34 cellular contexts compared by ENCODE assay signal in the genomic region with DNA sequence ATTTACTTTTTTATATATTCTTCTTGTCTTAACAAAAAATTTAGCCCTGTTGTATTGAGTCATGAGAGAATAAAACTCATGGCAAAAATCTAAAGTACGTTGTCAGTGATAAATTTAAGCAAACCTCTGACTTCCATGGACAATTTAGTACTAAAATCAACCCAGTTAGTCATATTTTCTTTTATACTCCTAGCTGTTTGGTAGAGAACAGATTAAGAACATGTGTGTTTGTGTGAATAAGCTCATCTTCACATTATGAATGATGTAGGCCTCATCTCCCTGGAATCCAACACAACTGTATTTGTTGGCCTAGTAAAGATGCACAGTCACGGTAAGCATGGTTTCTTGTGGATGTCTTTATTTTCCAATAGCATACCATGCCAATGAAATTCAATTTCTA. TPM values are rescaled to one million over a fixed set of nuclear protein-coding genes. Genes with fewer than 3 reads are reported as not detected.
"Had no signal": no experiment of that assay in that cellular context is flagged by ENCODE, and none has a peak within 500 bp of the region (broad histone marks: within the 10 kb centered on the region; RNA-seq: fewer than 3 reads in every experiment).

No MANE protein-coding gene starts in this region.

- H3K36me3 ChIP-seq: breast epithelium, esophagus muscularis mucosa, gastroesophageal sphincter, neutrophil, pancreas, prostate gland, stomach, suprapubic skin, tibial artery had no signal

- H3K27me3 ChIP-seq: esophagus muscularis mucosa, gastroesophageal sphincter, neutrophil, pancreas, stomach, suprapubic skin, tibial artery had no signal

- H3K4me3 ChIP-seq: breast epithelium, esophagus muscularis mucosa, gastroesophageal sphincter, pancreas, prostate gland, smooth muscle cell, stomach, suprapubic skin, tibial artery had no signal

- H3K4me1 ChIP-seq: breast epithelium, esophagus muscularis mucosa, gastroesophageal sphincter, pancreas, prostate gland, stomach, suprapubic skin, tibial artery had no signal

- H3K9me3 ChIP-seq: gastroesophageal sphincter, neutrophil, pancreas, prostate gland, stomach, suprapubic skin, tibial artery had no signal

- ATAC-seq: activated CD8-positive, alpha-beta T cell treated with anti-CD3 and anti-CD28 coated beads for 36 hours; activated T-cell treated with anti-CD3 and anti-CD28 coated beads, Interleukin-2, amount 50 U/mL, for 4 hours; activated T-helper 17 cell treated with anti-CD3 and anti-CD28 coated beads, Interleukin-2, amount 50 U/mL, for 72 hours; gastroesophageal sphincter; left colon; pancreas; sciatic nerve; stimulated activated naive B cell treated with anti-CD40 and anti-IgM and Interleukin-4, amounts not matched to agents 10 μg/mL and 1 μg/mL and 100 μg/mL, for 72 hours had no signal

- H3K27ac ChIP-seq: breast epithelium, esophagus muscularis mucosa, gastroesophageal sphincter, neutrophil, pancreas, prostate gland, stomach, suprapubic skin, tibial artery had no signal

- H3K4me2 ChIP-seq: smooth muscle cell had no signal

- DNase-seq: activated B cell treated with CpG ODN at 0.5 μM for 24 hours; activated CD4-positive, alpha-beta T cell treated with anti-CD3 and anti-CD28 coated beads, Interleukin-2, amount 50 U/mL, for 1 hour; activated CD8-positive, alpha-beta T cell treated with anti-CD3 and anti-CD28 coated beads for 36 hours; activated gamma-delta T cell treated with Interleukin-2 at 50 U/mL for 16 hours; activated naive CD4-positive, alpha-beta T cell treated with anti-CD3 and anti-CD28 coated beads, Interleukin-2, amount 50 U/mL, for 16 hours; activated T-cell treated with anti-CD3 and anti-CD28 coated beads, Interleukin-2, amount 50 U/mL, for 4 hours; amniotic stem cell; central memory CD4-positive, alpha-beta T cell; head of caudate nucleus; hippocampal formation; left colon; mammary epithelial cell; naive B cell; nephron progenitor cell; pancreas; retina; stimulated activated CD4-positive, alpha-beta T cell treated with anti-CD3 and anti-CD28 coated beads, Interleukin-1b, Interleukin-23, amount 100 ng/mL, for 48 hours; stimulated activated naive B cell treated with anti-CD40 and anti-IgM and Interleukin-4, amounts not matched to agents 10 μg/mL and 1 μg/mL and 100 μg/mL, for 72 hours; stomach; tibial artery had no signal

RNA-seq across cellular contexts. Expression of a gene that starts 40.8 kb away (rescaled TPM):
- total RNA-seq: activated B cell treated with CpG ODN at 0.5 μM for 24 hours; activated CD8-positive, alpha-beta T cell treated with anti-CD3 and anti-CD28 coated beads for 36 hours; activated T-cell treated with anti-CD3 and anti-CD28 coated beads, Interleukin-2, amount 50 U/mL, for 4 hours; activated T-helper 17 cell treated with anti-CD3 and anti-CD28 coated beads, Interleukin-2, amount 50 U/mL, for 72 hours; breast epithelium; esophagus muscularis mucosa; fibroblast of villous mesenchyme; gastroesophageal sphincter; left colon; liver; mammary epithelial cell; mesothelial cell of epicardium; pancreas; sciatic nerve; smooth muscle cell; stomach; suprapubic skin; ureter had no signal
- polyA plus RNA-seq: keratinocyte, liver, mammary epithelial cell, pancreas, smooth muscle cell, stomach had no signal
